Comparison of ENCODE assay signal across 11 cellular contexts in the genomic region with DNA sequence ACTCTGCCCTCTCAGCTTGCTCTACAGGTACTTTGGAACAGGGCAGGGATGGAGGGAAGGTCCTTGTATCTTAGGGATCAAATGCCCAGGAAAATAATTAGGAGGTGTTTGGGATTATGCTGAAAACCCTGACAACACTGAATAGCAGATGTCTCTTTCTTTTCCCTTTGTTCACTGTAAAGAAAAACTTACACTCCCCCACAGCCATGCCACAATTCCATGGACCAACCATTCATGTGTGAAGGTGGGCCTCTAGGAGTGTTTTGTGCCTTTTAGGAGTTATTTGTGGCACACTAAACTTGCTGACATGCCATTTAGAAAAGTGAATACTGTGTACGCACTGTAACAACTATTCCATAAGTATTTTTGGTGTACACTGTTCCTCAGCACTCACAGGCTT.
DNase-seq lines count a peak whose midpoint lies in the region; ATAC-seq and TF ChIP-seq lines count a peak whose summit lies in the region.
"Had no signal": no experiment of that assay in that cellular context is flagged by ENCODE, and none has a peak within 500 bp of the region (broad histone marks: within the 10 kb centered on the region; RNA-seq: fewer than 3 reads in every experiment).

No MANE protein-coding gene starts in this region.

- H3K27ac Mint-ChIP-seq in effector memory CD8-positive, alpha-beta T cell = no peak overlapping the region
- no peak overlapping the region for H3K27ac Mint-ChIP-seq in osteocyte (ENCODE audit: unreplicated experiment)

- H4K20me1 ChIP-seq in MM.1S (ENCODE audit: insufficient read depth, low read length) = no peaks in the 10 kb centered on the region

- no peaks in the 10 kb centered on the region for H3K9me2 ChIP-seq in MM.1S (replicated peaks; ENCODE audit: insufficient read depth, low read length)

- no peak overlapping the region for H3K27ac ChIP-seq in MM.1S (ENCODE audit: low read length)

- peaks cover 13% of the 10 kb centered on the region for H3F3A ChIP-seq in MM.1S (ENCODE audit: insufficient read depth, low read length)

- TF ChIP-seq CTCF in MM.1S (IDR thresholded peaks at IDR 0.05; ENCODE audit: low read length) (no peak), osteocyte (IDR thresholded peaks at IDR 0.05) (no peak)

- peaks cover 26% of the 10 kb centered on the region for H3K27me3 ChIP-seq in MM.1S (replicated peaks; ENCODE audit: insufficient read depth, low read length)

- DNase-seq in NCI-H748 (lab: John Stamatoyannopoulos, UW; ENCODE audit: unreplicated experiment) (peak; percentile 39), NCI-H748 treated with DMSO at 0.1 percent for 48 hours (lab: John Stamatoyannopoulos, UW) (no peak), MM.1S (no peak), osteocyte (ENCODE audit: extremely low spot score, unreplicated experiment) (no peak), SK-N-DZ (ENCODE audit: low spot score) (no peak), NCI-H524 treated with DMSO at 0.1 percent for 48 hours (lab: John Stamatoyannopoulos, UW) (no peak), HT-29 (ENCODE audit: low spot score) (no peak)
- no peak for DNase-seq in effector memory CD8-positive, alpha-beta T cell
- DNase-seq: activated effector memory CD4-positive, alpha-beta T cell treated with Interleukin-2 at 50 U/mL for 16 hours; NCI-H1694 had no signal

- no peaks in the 10 kb centered on the region for H3K36me3 ChIP-seq in MM.1S (replicated peaks; ENCODE audit: insufficient read depth, low read length)
- H3K36me3 ChIP-seq: stomach had no signal

- H3K79me2 ChIP-seq in MM.1S (ENCODE audit: low read length) = no peaks in the 10 kb centered on the region

- no peak overlapping the region for H2AFZ ChIP-seq in MM.1S (ENCODE audit: low read length)

- peaks cover 9 to 12% of the 10 kb centered on the region in 2 donors for H3K4me1 Mint-ChIP-seq in effector memory CD8-positive, alpha-beta T cell (ENCODE audit: low read depth in 2 of 2)
- peaks cover 11% of the 10 kb centered on the region for H3K4me1 Mint-ChIP-seq in osteocyte (ENCODE audit: unreplicated experiment)

- H3K4me3 Mint-ChIP-seq in effector memory CD8-positive, alpha-beta T cell = peak overlapping the region; percentile 83 to 85
- peak overlapping the region; percentile 84 for H3K4me3 Mint-ChIP-seq in osteocyte (ENCODE audit: unreplicated experiment)

- H3K9me3 Mint-ChIP-seq in effector memory CD8-positive, alpha-beta T cell = no peaks in the 10 kb centered on the region
- H3K9me3 Mint-ChIP-seq in osteocyte (ENCODE audit: unreplicated experiment) = no peaks in the 10 kb centered on the region

- H3K4me3 ChIP-seq in MM.1S (ENCODE audit: low read length) = no peak overlapping the region

- no peak overlapping the region; the same call in 1 of the 2 replicates for H3K9ac ChIP-seq in MM.1S (ENCODE audit: low read length)

- no peaks in the 10 kb centered on the region for H3K9me3 ChIP-seq in MM.1S (replicated peaks; ENCODE audit: insufficient read depth, low read length)
- H3K9me3 ChIP-seq: stomach had no signal

- H3K27me3 Mint-ChIP-seq in effector memory CD8-positive, alpha-beta T cell = peaks cover 63 to 73% of the 10 kb centered on the region in 2 donors
- H3K27me3 Mint-ChIP-seq in osteocyte (ENCODE audit: unreplicated experiment) = peaks cover 46% of the 10 kb centered on the region

- peak overlapping the region; percentile 96 for H3K4me2 ChIP-seq in MM.1S (ENCODE audit: low read depth, low read length)

- no peak for ATAC-seq in effector memory CD8-positive, alpha-beta T cell (replicated peaks)

- peaks cover 6% of the 10 kb centered on the region for H3K36me3 Mint-ChIP-seq in effector memory CD8-positive, alpha-beta T cell (ENCODE audit: insufficient read depth)
- no peaks in the 10 kb centered on the region for H3K36me3 Mint-ChIP-seq in osteocyte (ENCODE audit: unreplicated experiment)

- peaks cover 15% of the 10 kb centered on the region for H3K4me1 ChIP-seq in MM.1S (ENCODE audit: low read length)
